In genomic region chr17:48596735-48597491, GRCh38 we compare ENCODE assay signal across 1 cellular context.
TF ChIP-seq lines count a peak whose summit lies in the region.

No MANE protein-coding gene starts in this region.

TF ChIP-seq in GM23338, 12 proteins besides CTCF, POLR2A, EP300 and RAD21 (continued from another document):
- no peak for TF ChIP-seq ZNF462 (CRISPR knock-in tag; IDR thresholded peaks at IDR 0.05)
